9 cellular contexts compared by ENCODE assay signal in the genomic region with DNA sequence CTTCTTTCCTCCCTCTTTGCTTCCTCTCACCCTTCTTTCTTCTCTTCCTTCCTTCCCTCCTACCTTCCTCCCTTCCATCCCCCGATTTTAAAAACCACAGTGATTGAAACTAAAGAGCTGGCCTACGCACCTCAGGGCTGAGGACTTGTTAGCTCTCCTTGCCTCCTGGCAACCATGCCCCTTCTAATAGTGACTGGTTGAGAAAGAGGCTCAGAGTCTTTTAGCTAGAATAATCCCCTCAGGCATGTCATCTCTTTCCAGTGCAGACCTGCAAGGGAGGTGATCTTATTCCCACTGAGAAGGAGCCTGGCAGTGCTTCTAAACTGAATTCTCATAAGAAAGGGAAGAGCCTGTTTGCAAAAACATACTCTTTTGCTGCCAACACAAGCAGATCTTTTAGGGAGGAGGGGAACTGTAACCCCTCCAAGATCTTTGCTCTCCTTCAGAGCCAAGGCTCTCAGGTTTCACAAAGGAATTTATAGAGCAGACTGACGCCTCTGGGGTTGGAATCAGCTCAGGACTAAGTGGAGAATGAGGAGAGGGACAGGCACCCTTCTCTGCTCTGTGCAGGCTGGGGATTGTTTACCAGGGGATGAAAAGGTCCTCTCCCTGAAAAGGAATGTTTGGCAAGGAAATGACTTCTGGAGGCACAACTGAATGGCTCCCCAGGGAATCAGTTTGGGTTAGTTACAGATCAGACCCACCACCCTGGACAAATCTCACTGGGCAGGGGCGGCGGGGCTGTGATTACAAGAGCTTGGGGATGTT. TPM values are rescaled to one million over a fixed set of nuclear protein-coding genes. Genes with fewer than 3 reads are reported as not detected.
DNase-seq lines count a peak whose midpoint lies in the region; ATAC-seq, FAIRE-seq and TF ChIP-seq lines count a peak whose summit lies in the region.
"Had no signal": no experiment of that assay in that cellular context is flagged by ENCODE, and none has a peak within 500 bp of the region (broad histone marks: within the 10 kb centered on the region; RNA-seq: fewer than 3 reads in every experiment).

No MANE protein-coding gene starts in this region.

- POLR2A ChIA-PET in endothelial cell of umbilical vein (lab: Charles Lee): interaction anchor here (0.9 to 3.5 kb wide), 6 partner anchors 9 to 320 kb away, joined by 3 to 71 read pairs (median 8); partner anchors contain the start of gene ANKRD1

- no peak for FAIRE-seq in endothelial cell of umbilical vein (lab: Jason Lieb, UNC)

- H3K4me3 ChIP-seq in AG09309 (ENCODE audit: control insufficient read depth, low read depth, low read length) (no peak overlapping the region), endothelial cell of umbilical vein (replicated peaks in 1 of 3; ENCODE audit: insufficient read depth in 1 of 3, low read depth in 1 of 3, low read length in 3 of 3) (peak overlapping the region in 1 of 3 experiments; percentile 4), neural progenitor cell (peak overlapping the region; percentile 13)

- H3K27me3 ChIP-seq in endothelial cell of umbilical vein (ENCODE audit: control insufficient read depth in 2 of 2, insufficient read depth in 2 of 2, low read length in 2 of 2) (no peaks in the 10 kb centered on the region), neural progenitor cell (no peaks in the 10 kb centered on the region)

- peak overlapping the region; percentile 82 for H3K27ac Mint-ChIP-seq in neural progenitor cell
- no peak overlapping the region for H3K27ac Mint-ChIP-seq in activated T-cell treated with anti-CD3 and anti-CD28 coated beads, Interleukin-2, amount 50 U/mL, for 24 hours

- H3K27ac ChIP-seq in endothelial cell of umbilical vein (ENCODE audit: insufficient read depth, low read depth, low read length): peak overlapping the region; percentile 86
- peak overlapping the region; percentile 84 for H3K27ac ChIP-seq in neural progenitor cell
- H3K27ac ChIP-seq: HL-60 had no signal

- H2AFZ ChIP-seq in endothelial cell of umbilical vein (ENCODE audit: low read depth, low read length) (no peak overlapping the region), neural progenitor cell (replicated peaks) (peak overlapping the region; percentile 23)

- ATAC-seq in GM18873 (IDR thresholded peaks at IDR 0.05; ENCODE audit: low FRiP score, unreplicated experiment): no peak

- H3K9me1 ChIP-seq in endothelial cell of umbilical vein (replicated peaks; ENCODE audit: control insufficient read depth, extremely low read depth, insufficient read depth, low read length): no peaks in the 10 kb centered on the region

- H3K4me3 Mint-ChIP-seq in neural progenitor cell: no peak overlapping the region
- H3K4me3 Mint-ChIP-seq in activated T-cell treated with anti-CD3 and anti-CD28 coated beads, Interleukin-2, amount 50 U/mL, for 24 hours: no peak overlapping the region

- peak; percentile 46 for TF ChIP-seq POLR2A in endothelial cell of umbilical vein (IDR thresholded peaks at IDR 0.05; ENCODE audit: low read depth, low read length)

- intact Hi-C loops in endothelial cell of umbilical vein (cut with micrococcal nuclease): loop anchor here (2.0 to 5.0 kb wide), 3 partner anchors 13 to 972 kb away; no protein-coding TSS in a partner anchor

- H3F3A ChIP-seq in neural progenitor cell (ENCODE audit: low read depth): peaks cover 36% of the 10 kb centered on the region

- peaks cover 2% of the 10 kb centered on the region for H3K27me3 Mint-ChIP-seq in neural progenitor cell (ENCODE audit: insufficient read depth, low read depth)
- peaks cover 26% of the 10 kb centered on the region for H3K27me3 Mint-ChIP-seq in activated T-cell treated with anti-CD3 and anti-CD28 coated beads, Interleukin-2, amount 50 U/mL, for 24 hours

- CTCF ChIA-PET in endothelial cell of umbilical vein (lab: Charles Lee): interaction anchor here (0.7 to 4.1 kb wide), 7 partner anchors 9 to 321 kb away, joined by 3 to 30 read pairs (median 7); partner anchors contain the start of gene ANKRD1

- H3K4me1 Mint-ChIP-seq in neural progenitor cell: peaks cover 27% of the 10 kb centered on the region
- H3K4me1 Mint-ChIP-seq in activated T-cell treated with anti-CD3 and anti-CD28 coated beads, Interleukin-2, amount 50 U/mL, for 24 hours (ENCODE audit: low read depth): no peaks in the 10 kb centered on the region

- H3K36me3 Mint-ChIP-seq in neural progenitor cell: no peaks in the 10 kb centered on the region
- no peaks in the 10 kb centered on the region for H3K36me3 Mint-ChIP-seq in activated T-cell treated with anti-CD3 and anti-CD28 coated beads, Interleukin-2, amount 50 U/mL, for 24 hours (ENCODE audit: low read depth)

- BruUV-seq in endothelial cell of umbilical vein (replicated peaks; lab: Mats Ljungman, UMichigan): TSS peak; percentile 84

- H3K4me2 ChIP-seq in endothelial cell of umbilical vein (ENCODE audit: insufficient read depth, low read length) (peak overlapping the region; percentile 76), neural progenitor cell (peak overlapping the region; percentile 63)

- DNase-seq in AG09309 (ENCODE audit: low read depth): peak; percentile 78
- peak; percentile 1 for DNase-seq in NCI-H146 treated with DMSO at 0.1 percent for 48 hours (lab: John Stamatoyannopoulos, UW; ENCODE audit: unreplicated experiment)
- DNase-seq in endothelial cell of umbilical vein (ENCODE audit: low read depth, low spot score): peak; percentile 90
- DNase-seq in neural progenitor cell (ENCODE audit: low spot score): peak; percentile 74
- DNase-seq in SHP77 treated with DMSO at 0.1 percent for 48 hours (lab: John Stamatoyannopoulos, UW): no peak
- DNase-seq in activated T-cell treated with anti-CD3 and anti-CD28 coated beads, Interleukin-2, amount 50 U/mL, for 24 hours: no peak
- no peak for DNase-seq in NOMO-1 treated with dmso at 0.1 percent for 144 hours (lab: John Stamatoyannopoulos, UW; ENCODE audit: unreplicated experiment)

- H4K20me1 ChIP-seq in endothelial cell of umbilical vein (replicated peaks; ENCODE audit: control insufficient read depth, extremely low read depth, insufficient read depth, low read length) (no peaks in the 10 kb centered on the region), neural progenitor cell (ENCODE audit: low read depth) (no peaks in the 10 kb centered on the region)

- dilution Hi-C loops in endothelial cell of umbilical vein (cut with MboI; ENCODE audit: extremely low pct_ligation_motif_present, low sequenced_read_pairs): no loop called here

- H3K9ac ChIP-seq in endothelial cell of umbilical vein (replicated peaks; ENCODE audit: extremely low read depth, insufficient read depth, low read length): peak overlapping the region; percentile 83
- H3K9ac ChIP-seq in neural progenitor cell: no peak overlapping the region

- TF ChIP-seq CTCF in AG09309 (IDR thresholded peaks at IDR 0.05; ENCODE audit: control insufficient read depth, insufficient read depth, low read depth, low read length, missing control alignments) (no peak), endothelial cell of umbilical vein (IDR thresholded peaks at IDR 0.05; ENCODE audit: extremely low read depth in 1 of 2, insufficient read depth in 1 of 2, low read depth in 1 of 2, low read length in 2 of 2) (no peak), neural progenitor cell (IDR thresholded peaks at IDR 0.05) (no peak)

- H3K9me3 ChIP-seq in endothelial cell of umbilical vein (replicated peaks; ENCODE audit: control insufficient read depth, insufficient read depth, low read length) (no peaks in the 10 kb centered on the region), neural progenitor cell (ENCODE audit: low read depth) (no peaks in the 10 kb centered on the region)

- H3K79me2 ChIP-seq in endothelial cell of umbilical vein (ENCODE audit: control insufficient read depth, insufficient read depth, low read length) (no peaks in the 10 kb centered on the region), neural progenitor cell (ENCODE audit: low read depth) (no peaks in the 10 kb centered on the region)

- no peaks in the 10 kb centered on the region for H3K36me3 ChIP-seq in endothelial cell of umbilical vein (ENCODE audit: control insufficient read depth in 2 of 2, extremely low read depth in 1 of 2, insufficient read depth in 2 of 2, low read length in 2 of 2)
- no peaks in the 10 kb centered on the region for H3K36me3 ChIP-seq in neural progenitor cell

- H3K4me1 ChIP-seq in endothelial cell of umbilical vein (ENCODE audit: control insufficient read depth, extremely low read depth, insufficient read depth, low read length) (peaks cover 65% of the 10 kb centered on the region), neural progenitor cell (peaks cover 28% of the 10 kb centered on the region)

- no peaks in the 10 kb centered on the region for H3K9me3 Mint-ChIP-seq in neural progenitor cell
- H3K9me3 Mint-ChIP-seq in activated T-cell treated with anti-CD3 and anti-CD28 coated beads, Interleukin-2, amount 50 U/mL, for 24 hours: no peaks in the 10 kb centered on the region

TF ChIP-seq in endothelial cell of umbilical vein, 7 proteins besides CTCF, POLR2A, EP300 and RAD21 (continues in another document):
- no peak for TF ChIP-seq POLR2AphosphoS5 (IDR thresholded peaks at IDR 0.05; ENCODE audit: insufficient read depth, low read depth, low read length)
- no peak for TF ChIP-seq FOS (IDR thresholded peaks at IDR 0.05; ENCODE audit: borderline replicate concordance, insufficient read depth, low read length)
- TF ChIP-seq JUN (IDR thresholded peaks at IDR 0.05; ENCODE audit: borderline replicate concordance, insufficient read depth, insufficient read length, low read depth): peak; percentile 25
- peak; percentile 7 for TF ChIP-seq GATA2 (IDR thresholded peaks at IDR 0.05; ENCODE audit: insufficient read depth, insufficient read length, low read depth, low read length)

RNA-seq across cellular contexts. Expression of gene ANKRD1, which starts 9.4 kb away (rescaled TPM):
- 591 and 664 TPM in 2 replicates for total RNA-seq in endothelial cell of umbilical vein
- polyA plus RNA-seq in endothelial cell of umbilical vein: 527 and 593 TPM in 2 replicates
- 797 and 830 TPM in 2 replicates for polyA plus RNA-seq in endothelial cell of umbilical vein (2011; cell fraction: cytosol; rRNA removed)
- polyA plus RNA-seq in endothelial cell of umbilical vein (2011; cell fraction: nucleus; rRNA removed): 1,251 and 1,651 TPM in 2 replicates
- polyA plus RNA-seq in endothelial cell of umbilical vein (2012): 949 and 994 TPM in 2 replicates
- 587 and 687 TPM in 2 replicates for polyA minus RNA-seq in endothelial cell of umbilical vein
- 1.2 TPM for polyA minus RNA-seq in endothelial cell of umbilical vein (2011; cell fraction: cytosol; rRNA and poly(A)+ RNA removed)
- 237 and 300 TPM in 2 replicates for polyA minus RNA-seq in endothelial cell of umbilical vein (2011; cell fraction: nucleus; rRNA and poly(A)+ RNA removed)
- 0.09 and 1.2 TPM in 2 replicates for total RNA-seq in neural progenitor cell (ENCODE audit: low replicate concordance)

RNA-seq across cellular contexts. Expression of gene RPP30, which starts 58.5 kb away (rescaled TPM):
- 44.3 and 47.8 TPM in 2 replicates for total RNA-seq in endothelial cell of umbilical vein
- 15.1 and 21.1 TPM in 2 replicates for polyA plus RNA-seq in endothelial cell of umbilical vein
- 27.7 and 28.5 TPM in 2 replicates for polyA plus RNA-seq in endothelial cell of umbilical vein (2011; cell fraction: cytosol; rRNA removed)
- 44.9 and 55.1 TPM in 2 replicates for polyA plus RNA-seq in endothelial cell of umbilical vein (2011; cell fraction: nucleus; rRNA removed)
- polyA plus RNA-seq in endothelial cell of umbilical vein (2012): 45.0 and 81.4 TPM in 2 replicates
- polyA minus RNA-seq in endothelial cell of umbilical vein: 16.3 and 25.9 TPM in 2 replicates
- 29.7 TPM for polyA minus RNA-seq in endothelial cell of umbilical vein (2011; cell fraction: cytosol; rRNA and poly(A)+ RNA removed)
- polyA minus RNA-seq in endothelial cell of umbilical vein (2011; cell fraction: nucleus; rRNA and poly(A)+ RNA removed): 18.5 and 26.4 TPM in 2 replicates
- 60.0 and 85.5 TPM in 2 replicates for total RNA-seq in neural progenitor cell (ENCODE audit: low replicate concordance)

Comparison
In these comparisons a context has a peak if more than half of its experiments do, and no peak if none do; other contexts are left out.
1. DNase-seq: peak in AG09309 (single experiment), NCI-H146 treated with DMSO at 0.1 percent for 48 hours (single experiment), endothelial cell of umbilical vein (single experiment) and neural progenitor cell (single experiment); none in SHP77 treated with DMSO at 0.1 percent for 48 hours (single experiment), activated T-cell treated with anti-CD3 and anti-CD28 coated beads, Interleukin-2, amount 50 U/mL, for 24 hours (single experiment) and NOMO-1 treated with dmso at 0.1 percent for 144 hours (single experiment).
2. RNA of gene ANKRD1, which starts 9.4 kb away (total RNA-seq): 591 to 664 TPM in endothelial cell of umbilical vein; 0.09 to 1.2 TPM in neural progenitor cell; every median in the first group is over 100 times any median in the second.